Comparison of ENCODE assay signal across 8 cellular contexts in genomic region chr5:132272341-132273210, GRCh38. TPM values are rescaled to one million over a fixed set of nuclear protein-coding genes. Genes with fewer than 3 reads are reported as not detected.
DNase-seq lines count a peak whose midpoint lies in the region; ATAC-seq and TF ChIP-seq lines count a peak whose summit lies in the region.

No MANE protein-coding gene starts in this region.

- no peaks in the 10 kb centered on the region for H3K27me3 ChIP-seq in brain microvascular endothelial cell (replicated peaks)

- in situ Hi-C loops in brain microvascular endothelial cell (cut with HindIII; ENCODE audit: low pct_ligation_motif_present, low sequenced_read_pairs): no loop called here

- H3K27ac ChIP-seq in brain microvascular endothelial cell: no peak overlapping the region

- intact Hi-C loops in left colon (cut with DNase I, micrococcal nuclease): no loop called here

- H3K36me3 ChIP-seq in brain microvascular endothelial cell (replicated peaks): peaks cover 43% of the 10 kb centered on the region

- ATAC-seq in left colon: peak; percentile 43
- ATAC-seq in GM19328 (IDR thresholded peaks at IDR 0.05; ENCODE audit: unreplicated experiment): no peak
- ATAC-seq in GM21619 (IDR thresholded peaks at IDR 0.05; ENCODE audit: unreplicated experiment): no peak

- H3K4me3 ChIP-seq in brain microvascular endothelial cell (ENCODE audit: low read depth, low read length): no peak overlapping the region

- peak; percentile 33 for DNase-seq in GDM1 (lab: John Stamatoyannopoulos, UW)
- peak; percentile 8 for DNase-seq in NCI-H1092 (lab: John Stamatoyannopoulos, UW)
- DNase-seq in UCSD-AML1 (lab: John Stamatoyannopoulos, UW; ENCODE audit: unreplicated experiment): peak; percentile 60
- DNase-seq in brain microvascular endothelial cell: peak; percentile 38
- peak; percentile 55 to 74 for DNase-seq in left colon
- DNase-seq in stimulated activated CD4-positive, alpha-beta T cell treated with anti-CD3 and anti-CD28 coated beads, Interleukin-4, amount 100 ng/mL, for 48 hours (ENCODE audit: low read depth in 2 of 2): peak; percentile 57 to 75

- peak; percentile 91 for TF ChIP-seq CTCF in brain microvascular endothelial cell (IDR thresholded peaks at IDR 0.05; ENCODE audit: low read depth, low read length, missing control alignments)

RNA-seq across cellular contexts. Expression of gene PDLIM4, which starts 15.1 kb away (rescaled TPM):
- 10 to 100 TPM in 1 of 2 donors, 1 to 10 TPM in 1; 1.5 to 11.9 TPM for total RNA-seq in left colon

RNA-seq across cellular contexts. Expression of gene SLC22A4, which starts 21.6 kb away (rescaled TPM):
- total RNA-seq in left colon: 1 to 10 TPM; 3.8 to 7.3 TPM

RNA-seq across cellular contexts. Expression of gene P4HA2, which starts 44.9 kb away (rescaled TPM):
- total RNA-seq in left colon: 10 to 100 TPM; 56.7 to 69.4 TPM

Comparison
In these comparisons a context has a peak if more than half of its experiments do, and no peak if none do; other contexts are left out.
1. DNase-seq: peak in every context shown above with its lines; median percentile 66 in stimulated activated CD4-positive, alpha-beta T cell treated with anti-CD3 and anti-CD28 coated beads, Interleukin-4, amount 100 ng/mL, for 48 hours; 64 in left colon; 60 in UCSD-AML1; 38 in brain microvascular endothelial cell; 33 in GDM1; 8 in NCI-H1092.